ENCODE assay signal across 1 cellular context in the genomic region with DNA sequence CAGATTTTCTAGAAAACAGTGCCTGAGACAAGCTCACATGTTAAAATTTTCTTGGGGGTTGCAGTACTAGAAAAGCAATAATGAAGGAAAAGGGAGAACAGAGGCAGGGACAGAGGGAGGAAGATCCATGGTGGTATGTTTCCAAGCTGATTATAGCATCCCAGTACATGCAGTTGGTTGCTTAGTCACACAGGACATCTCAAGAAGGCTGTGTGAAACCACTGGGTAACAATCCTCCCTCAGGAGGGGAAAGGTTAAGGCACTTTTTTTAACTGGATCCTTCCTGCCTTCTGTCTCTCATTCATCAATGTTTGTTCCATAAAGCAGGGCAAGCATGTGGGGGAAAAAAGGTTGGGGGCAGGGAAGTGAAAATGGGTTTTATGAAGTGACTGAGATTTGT.
TF ChIP-seq lines count a peak whose summit lies in the region.

No MANE protein-coding gene starts in this region.

TF ChIP-seq in GM12878, 131 proteins besides CTCF, POLR2A, EP300 and RAD21 (continued from another document):
- TF ChIP-seq IRF4 (IDR thresholded peaks at IDR 0.05; ENCODE audit: low read depth, low read length) (no peak), USF1 (IDR thresholded peaks at IDR 0.05; ENCODE audit: borderline replicate concordance, extremely low read length, insufficient read depth, low read depth, low read length) (no peak), POU2F2 (IDR thresholded peaks at IDR 0.05; ENCODE audit: borderline replicate concordance, low read depth, low read length) (no peak), REST (IDR thresholded peaks at IDR 0.05; ENCODE audit: low read depth, low read length) (no peak), HCFC1 (IDR thresholded peaks at IDR 0.05; ENCODE audit: low read length) (no peak), KLF5 (IDR thresholded peaks at IDR 0.05; ENCODE audit: partially characterized antibody) (no peak), NR2C1 (IDR thresholded peaks at IDR 0.05) (no peak), TBL1XR1 (IDR thresholded peaks at IDR 0.05; ENCODE audit: low read depth, low read length) (no peak), NFIC (IDR thresholded peaks at IDR 0.05; ENCODE audit: low read depth, low read length) (no peak), RUNX3 (IDR thresholded peaks at IDR 0.05; ENCODE audit: low read length) (no peak)
- TF ChIP-seq, protein P1, sequence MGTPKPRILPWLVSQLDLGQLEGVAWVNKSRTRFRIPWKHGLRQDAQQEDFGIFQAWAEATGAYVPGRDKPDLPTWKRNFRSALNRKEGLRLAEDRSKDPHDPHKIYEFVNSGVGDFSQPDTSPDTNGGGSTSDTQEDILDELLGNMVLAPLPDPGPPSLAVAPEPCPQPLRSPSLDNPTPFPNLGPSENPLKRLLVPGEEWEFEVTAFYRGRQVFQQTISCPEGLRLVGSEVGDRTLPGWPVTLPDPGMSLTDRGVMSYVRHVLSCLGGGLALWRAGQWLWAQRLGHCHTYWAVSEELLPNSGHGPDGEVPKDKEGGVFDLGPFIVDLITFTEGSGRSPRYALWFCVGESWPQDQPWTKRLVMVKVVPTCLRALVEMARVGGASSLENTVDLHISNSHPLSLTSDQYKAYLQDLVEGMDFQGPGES (IDR thresholded peaks at IDR 0.05): no peak
